ENCODE assay signal across 8 cellular contexts in genomic region chr6:96899019-96899418, GRCh38. TPM values are rescaled to one million over a fixed set of nuclear protein-coding genes. Genes with fewer than 3 reads are reported as not detected.
DNase-seq lines count a peak whose midpoint lies in the region; ATAC-seq and TF ChIP-seq lines count a peak whose summit lies in the region.

No MANE protein-coding gene starts in this region.

- H3K27ac Mint-ChIP-seq in activated T-cell treated with anti-CD3 and anti-CD28 coated beads, Interleukin-2, amount 50 U/mL, for 24 hours: no peak overlapping the region

- H3K9me3 ChIP-seq in iPS-15b (ENCODE audit: control insufficient read depth, insufficient read depth, low read length) (no peaks in the 10 kb centered on the region), spleen (no peaks in the 10 kb centered on the region)

- no peak for DNase-seq in activated T-cell treated with anti-CD3 and anti-CD28 coated beads, Interleukin-2, amount 50 U/mL, for 24 hours
- DNase-seq in activated T-cell treated with anti-CD3 and anti-CD28 coated beads for 4 hours (no peak), NCI-H1436 (lab: John Stamatoyannopoulos, UW) (peak; percentile 14), amniotic stem cell (lab: John Stamatoyannopoulos, UW) (peak; percentile 18), spleen (no peak)

- H3K4me1 Mint-ChIP-seq in activated T-cell treated with anti-CD3 and anti-CD28 coated beads, Interleukin-2, amount 50 U/mL, for 24 hours (ENCODE audit: low read depth): peaks cover 37% of the 10 kb centered on the region

- no peak for ATAC-seq in HG03439 (IDR thresholded peaks at IDR 0.05; ENCODE audit: unreplicated experiment)
- ATAC-seq in GM21576 (IDR thresholded peaks at IDR 0.05; ENCODE audit: unreplicated experiment): no peak

- peaks cover 33% of the 10 kb centered on the region for H3K36me3 Mint-ChIP-seq in activated T-cell treated with anti-CD3 and anti-CD28 coated beads, Interleukin-2, amount 50 U/mL, for 24 hours (ENCODE audit: low read depth)

- no peak overlapping the region for H3K9ac ChIP-seq in iPS-15b (ENCODE audit: low read depth, low read length)

- H3K36me3 ChIP-seq in iPS-15b (ENCODE audit: control insufficient read depth, insufficient read depth, low read length) (peaks cover 3% of the 10 kb centered on the region), spleen (peaks cover 0 to 22% (median 11%) of the 10 kb centered on the region in 6 donors)

- TF ChIP-seq POLR2A in spleen (IDR thresholded peaks at IDR 0.05): no peak

- peak overlapping the region; percentile 70 for H3K4me3 ChIP-seq in iPS-15b (ENCODE audit: low read depth, low read length)
- peak overlapping the region in 2 of 8 donors; percentile 90 to 100 for H3K4me3 ChIP-seq in spleen

- intact Hi-C loops in spleen (cut with DNase I; ENCODE audit: low total_unique reads): no loop called here

- peaks cover 19% of the 10 kb centered on the region for H3K27me3 Mint-ChIP-seq in activated T-cell treated with anti-CD3 and anti-CD28 coated beads, Interleukin-2, amount 50 U/mL, for 24 hours

- peak overlapping the region in 7 of 8 donors; percentile 92 to 98 (median 93) for H3K27ac ChIP-seq in spleen

- H3K4me1 ChIP-seq in iPS-15b (ENCODE audit: control insufficient read depth, insufficient read depth, low read length) (no peaks in the 10 kb centered on the region), spleen (peaks cover 18 to 51% (median 41%) of the 10 kb centered on the region in 6 donors)

- 17 to 27% (median 20%) methylated on average over 3 of the region's 3 CpGs for WGBS in spleen, 5 donors

- H3K4me3 Mint-ChIP-seq in activated T-cell treated with anti-CD3 and anti-CD28 coated beads, Interleukin-2, amount 50 U/mL, for 24 hours: peak overlapping the region; percentile 96

- H3K27me3 ChIP-seq in iPS-15b (ENCODE audit: control insufficient read depth, insufficient read depth, low read length) (no peaks in the 10 kb centered on the region), spleen (replicated peaks in 1 of 7) (no peaks in the 10 kb centered on the region)

- peak in 7 of 11 experiments; percentile 35 to 60 (median 43) for TF ChIP-seq CTCF in spleen (IDR thresholded peaks at IDR 0.05 in 8 of 11, conservative IDR thresholded peaks at IDR 0.05 in 3 of 11)

- no peaks in the 10 kb centered on the region for H3K9me3 Mint-ChIP-seq in activated T-cell treated with anti-CD3 and anti-CD28 coated beads, Interleukin-2, amount 50 U/mL, for 24 hours

RNA-seq across cellular contexts. Expression of gene NDUFAF4, which starts 1.3 kb away (rescaled TPM):
- 10 to 100 TPM; 10.1 to 33.9 (median 28.4) TPM for total RNA-seq in spleen
- polyA plus RNA-seq in spleen: 10 to 100 TPM; 32.6 to 42.1 (median 33.8) TPM

RNA-seq across cellular contexts. Expression of gene KLHL32, which starts 25.5 kb away (rescaled TPM):
- total RNA-seq in spleen: 1 to 10 TPM in 3 of 7 donors, under 1 TPM in 4; 0.23 to 3.9 (median 0.52) TPM
- under 1 TPM; 0.26 to 0.35 (median 0.29) TPM for polyA plus RNA-seq in spleen

Comparison
In these comparisons a context has a peak if more than half of its experiments do, and no peak if none do; other contexts are left out.
1. DNase-seq: peak in NCI-H1436 (single experiment) and amniotic stem cell (single experiment); none in activated T-cell treated with anti-CD3 and anti-CD28 coated beads, Interleukin-2, amount 50 U/mL, for 24 hours (single experiment), activated T-cell treated with anti-CD3 and anti-CD28 coated beads for 4 hours (single experiment) and spleen (single experiment).